ENCODE assay signal across 18 cellular contexts in genomic region chr2:147485210-147485851, GRCh38.
DNase-seq lines count a peak whose midpoint lies in the region; ATAC-seq and TF ChIP-seq lines count a peak whose summit lies in the region.
"Had no signal": no experiment of that assay in that cellular context is flagged by ENCODE, and none has a peak within 500 bp of the region (broad histone marks: within the 10 kb centered on the region; RNA-seq: fewer than 3 reads in every experiment).

No MANE protein-coding gene starts in this region.

- ATAC-seq in WTC11 (peak; percentile 68), right lobe of liver (peak in 3 of 4 donors; percentile 17 to 52 (median 51)), HG02973 (IDR thresholded peaks at IDR 0.05; ENCODE audit: unreplicated experiment) (no peak), HG02571 (IDR thresholded peaks at IDR 0.05; ENCODE audit: unreplicated experiment) (no peak)

- H3K27ac Mint-ChIP-seq in WTC11 = peak overlapping the region; percentile 77
- H3K27ac Mint-ChIP-seq: HFFc6 had no signal

- CTCF ChIA-PET in WTC11 (lab: Charles Lee) = interaction anchor here (1.0 to 1.4 kb wide), 2 partner anchors 34 to 126 kb away, joined by 3 to 4 read pairs; no protein-coding TSS in a partner anchor

- TF ChIP-seq POLR2A in right lobe of liver (IDR thresholded peaks at IDR 0.05) = no peak

- in situ Hi-C loops in brain microvascular endothelial cell (cut with HindIII; ENCODE audit: low pct_ligation_motif_present, low sequenced_read_pairs) = no loop called here

- H3K4me1 Mint-ChIP-seq in WTC11 = peaks cover 63% of the 10 kb centered on the region

- no peaks in the 10 kb centered on the region for H3K36me3 ChIP-seq in right lobe of liver
- H3K36me3 ChIP-seq in brain microvascular endothelial cell (replicated peaks) = no peaks in the 10 kb centered on the region
- H3K36me3 ChIP-seq: BLaER1 had no signal

- intact Hi-C loops in right lobe of liver (cut with DNase I) = no loop called here

- H3K4me3 Mint-ChIP-seq in WTC11 = peak overlapping the region; percentile 26
- H3K4me3 Mint-ChIP-seq: HFFc6 had no signal

- H3K4me1 ChIP-seq in right lobe of liver = peaks cover 0 to 9% (median 0%) of the 10 kb centered on the region in 4 donors

- H3K27me3 ChIP-seq in right lobe of liver = no peaks in the 10 kb centered on the region
- H3K27me3 ChIP-seq in brain microvascular endothelial cell (replicated peaks) = no peaks in the 10 kb centered on the region
- H3K27me3 ChIP-seq: BLaER1 had no signal

- TF ChIP-seq CTCF in WTC11 (IDR thresholded peaks at IDR 0.05) = no peak
- TF ChIP-seq CTCF in right lobe of liver (IDR thresholded peaks at IDR 0.05) = no peak
- TF ChIP-seq CTCF in brain microvascular endothelial cell (IDR thresholded peaks at IDR 0.05; ENCODE audit: low read depth, low read length, missing control alignments) = no peak

- H3K27me3 Mint-ChIP-seq in WTC11 (ENCODE audit: low read depth) = no peaks in the 10 kb centered on the region; the same call in 1 of the 2 replicates

- H3K27ac ChIP-seq in right lobe of liver = no peak overlapping the region
- no peak overlapping the region for H3K27ac ChIP-seq in brain microvascular endothelial cell
- H3K27ac ChIP-seq: BLaER1, RWPE1 had no signal

- peak; percentile 25 for DNase-seq in NCI-H2196 (lab: John Stamatoyannopoulos, UW; ENCODE audit: unreplicated experiment)
- no peak for DNase-seq in NCI-H2196 treated with DMSO at 0.1 percent for 48 hours (lab: John Stamatoyannopoulos, UW; ENCODE audit: unreplicated experiment)
- peak; percentile 8 to 24 for DNase-seq in Kasumi-1 (lab: John Stamatoyannopoulos, UW)
- no peak for DNase-seq in WTC11 (ENCODE audit: low spot score)
- no peak for DNase-seq in right lobe of liver
- no peak for DNase-seq in brain microvascular endothelial cell
- DNase-seq: DMS79 treated with DMSO at 0.1 percent for 48 hours; HFFc6; NCI-H1436 treated with DMSO at 0.1 percent for 48 hours; NCI-H2107; NCI-H345; NCI-H526; NK-92 treated with Interleukin-12 subunit alpha and Interleukin-12 subunit beta, amount 100 ng/mL, for 24 hours; OCI-M1 had no signal

- no peak overlapping the region for H3K4me3 ChIP-seq in right lobe of liver
- H3K4me3 ChIP-seq in brain microvascular endothelial cell (ENCODE audit: low read depth, low read length) = no peak overlapping the region
- H3K4me3 ChIP-seq: BLaER1 had no signal

- H3K9me3 Mint-ChIP-seq in WTC11 = no peaks in the 10 kb centered on the region

- H3K36me3 Mint-ChIP-seq in WTC11 = no peaks in the 10 kb centered on the region

- no peaks in the 10 kb centered on the region for H3K9me3 ChIP-seq in right lobe of liver
- H3K9me3 ChIP-seq: BLaER1 had no signal

- POLR2A ChIA-PET in WTC11 (lab: Charles Lee) = no interaction called here

TF ChIP-seq in WTC11, 78 proteins besides CTCF, POLR2A, EP300 and RAD21:
- TF ChIP-seq ZNF121 (CRISPR knock-in tag; IDR thresholded peaks at IDR 0.05) = no peak
- TF ChIP-seq ETV6 (CRISPR knock-in tag; IDR thresholded peaks at IDR 0.05) = peak; percentile 28; the same call in 1 of the 2 replicates
- peak; percentile 92; the same call in 1 of the 2 replicates for TF ChIP-seq TEAD1 (CRISPR knock-in tag; IDR thresholded peaks at IDR 0.05)

Comparison
In these comparisons a context has a peak if more than half of its experiments do, and no peak if none do; other contexts are left out.
1. DNase-seq: peak in NCI-H2196 (single experiment) and Kasumi-1 (2 of 2); none in NCI-H2196 treated with DMSO at 0.1 percent for 48 hours (single experiment), WTC11 (single experiment), right lobe of liver (0 of 3) and brain microvascular endothelial cell (single experiment).
2. ATAC-seq: peak in WTC11 (single experiment) and right lobe of liver (3 of 4); none in HG02973 (single experiment) and HG02571 (single experiment).